ENCODE assay signal across 14 cellular contexts in the genomic region with DNA sequence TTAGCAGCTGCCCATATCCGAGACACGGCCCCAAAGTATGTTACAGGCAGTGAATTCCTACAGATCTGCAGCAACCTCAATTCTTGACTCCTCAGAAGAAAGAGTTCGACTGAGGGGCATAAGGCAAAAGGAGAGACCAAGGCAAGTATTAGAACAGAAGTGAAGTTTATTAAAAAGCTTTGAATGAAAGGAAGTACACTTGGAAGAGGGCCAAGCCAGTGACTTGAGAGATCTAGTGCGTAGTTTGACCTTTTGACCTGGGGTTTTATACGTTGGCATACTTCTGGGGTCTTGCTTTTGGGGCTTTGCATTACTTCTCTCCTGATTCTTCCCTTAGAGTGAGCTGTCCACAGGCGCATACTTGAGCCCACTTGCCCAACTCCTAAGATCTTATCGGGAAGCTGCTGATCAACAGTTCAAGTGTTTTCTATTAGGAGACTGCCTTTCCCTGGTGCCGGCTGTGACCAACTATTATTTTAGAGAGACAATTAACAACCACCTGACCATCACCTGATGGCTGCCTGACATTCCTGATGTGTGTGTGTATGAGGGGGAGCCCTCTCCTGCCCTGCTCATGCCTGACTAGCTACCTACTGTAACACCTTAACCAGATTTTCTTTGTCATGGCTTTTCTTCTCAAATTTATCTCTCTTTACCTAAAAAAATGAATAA. TPM values are rescaled to one million over a fixed set of nuclear protein-coding genes. Genes with fewer than 3 reads are reported as not detected.
DNase-seq lines count a peak whose midpoint lies in the region; ATAC-seq and TF ChIP-seq lines count a peak whose summit lies in the region.
"Had no signal": no experiment of that assay in that cellular context is flagged by ENCODE, and none has a peak within 500 bp of the region (broad histone marks: within the 10 kb centered on the region; RNA-seq: fewer than 3 reads in every experiment).

No MANE protein-coding gene starts in this region.

- H4K20me1 ChIP-seq in mammary epithelial cell (ENCODE audit: insufficient read depth, low read length), result no peaks in the 10 kb centered on the region
- no peaks in the 10 kb centered on the region for H4K20me1 ChIP-seq in PC-9 (ENCODE audit: insufficient read depth)

- H3K4me2 ChIP-seq in mammary epithelial cell (ENCODE audit: insufficient read depth, low read depth, low read length) (peak overlapping the region; percentile 33), PC-9 (peak overlapping the region; percentile 77)

- H3K79me2 ChIP-seq in mammary epithelial cell (ENCODE audit: insufficient read depth, low read length), result peaks cover 26% of the 10 kb centered on the region
- peaks cover 26% of the 10 kb centered on the region for H3K79me2 ChIP-seq in PC-9 (ENCODE audit: low read depth)

- TF ChIP-seq POLR2A in breast epithelium (IDR thresholded peaks at IDR 0.05) (no peak), Peyer's patch (IDR thresholded peaks at IDR 0.05) (no peak)

- no peaks in the 10 kb centered on the region for H3K36me3 Mint-ChIP-seq in stimulated activated effector memory CD8-positive, alpha-beta T cell treated with anti-CD3 and anti-CD28 coated beads, Interleukin-12 subunit alpha, Interleukin-12 subunit beta, amount 100 ng/mL, for 72 hours

- H3K4me1 Mint-ChIP-seq in stimulated activated effector memory CD8-positive, alpha-beta T cell treated with anti-CD3 and anti-CD28 coated beads, Interleukin-12 subunit alpha, Interleukin-12 subunit beta, amount 100 ng/mL, for 72 hours, result peaks cover 20% of the 10 kb centered on the region

- H3K27ac Mint-ChIP-seq in stimulated activated effector memory CD8-positive, alpha-beta T cell treated with anti-CD3 and anti-CD28 coated beads, Interleukin-12 subunit alpha, Interleukin-12 subunit beta, amount 100 ng/mL, for 72 hours, result no peak overlapping the region
- H3K27ac Mint-ChIP-seq: activated T-cell treated with anti-CD3 and anti-CD28 coated beads, Interleukin-2, amount 50 U/mL, for 72 hours had no signal

- H3K4me3 ChIP-seq in mammary epithelial cell (replicated peaks in 1 of 3; ENCODE audit: insufficient read depth in 1 of 3, low read depth in 2 of 3, low read length in 3 of 3) (no peak overlapping the region), breast epithelium (no peak overlapping the region), PC-9 (no peak overlapping the region), Peyer's patch (no peak overlapping the region)

- H3K4me1 ChIP-seq in mammary epithelial cell (ENCODE audit: insufficient read depth, low read length) (peaks cover 20% of the 10 kb centered on the region), breast epithelium (no peaks in the 10 kb centered on the region), PC-9 (replicated peaks; ENCODE audit: insufficient read depth) (peaks cover 11% of the 10 kb centered on the region; the same call in 1 of the 2 replicates), Peyer's patch (no peaks in the 10 kb centered on the region)

- H2AFZ ChIP-seq in mammary epithelial cell (ENCODE audit: low read depth, low read length) (no peak overlapping the region), PC-9 (no peak overlapping the region)

- no peak overlapping the region for H3K27ac ChIP-seq in mammary epithelial cell (ENCODE audit: insufficient read depth, low read depth, low read length)
- no peak overlapping the region for H3K27ac ChIP-seq in breast epithelium
- no peak overlapping the region for H3K27ac ChIP-seq in PC-9
- no peak overlapping the region for H3K27ac ChIP-seq in Peyer's patch
- H3K27ac ChIP-seq: cardiac muscle cell had no signal

- in situ Hi-C loops in mammary epithelial cell (cut with MboI; ENCODE audit: low sequenced_read_pairs in 2 of 2), result no loop called here

- no peak for TF ChIP-seq CTCF in mammary epithelial cell (conservative IDR thresholded peaks at IDR 0.05 in 1 of 2, IDR thresholded peaks at IDR 0.05 in 1 of 2; ENCODE audit: extremely low read depth in 1 of 2, insufficient read depth in 1 of 2, low read depth in 1 of 2, low read length in 2 of 2)
- no peak for TF ChIP-seq CTCF in breast epithelium (IDR thresholded peaks at IDR 0.05)
- no peak for TF ChIP-seq CTCF in PC-9 (conservative IDR thresholded peaks at IDR 0.05)
- no peak for TF ChIP-seq CTCF in Peyer's patch (IDR thresholded peaks at IDR 0.05)

- DNase-seq in mammary epithelial cell, result peak; percentile 68
- no peak for DNase-seq in breast epithelium (ENCODE audit: low spot score in 2 of 2)
- DNase-seq in PC-9, result peak in 1 of 2 experiments; percentile 36
- DNase-seq in iris pigment epithelial cell (ENCODE audit: low read depth), result peak; percentile 18
- no peak for DNase-seq in stimulated activated effector memory CD8-positive, alpha-beta T cell treated with anti-CD3 and anti-CD28 coated beads, Interleukin-12 subunit alpha, Interleukin-12 subunit beta, amount 100 ng/mL, for 72 hours (ENCODE audit: low spot score in 2 of 2)
- no peak for DNase-seq in Peyer's patch
- DNase-seq in activated CD4-positive, alpha-beta T cell treated with anti-CD3 and anti-CD28 coated beads for 48 hours, result no peak
- DNase-seq: activated T-cell treated with anti-CD3 and anti-CD28 coated beads, Interleukin-2, amount 50 U/mL, for 72 hours; foreskin fibroblast; left ventricle myocardium superior; transverse colon had no signal

- H3K9ac ChIP-seq in mammary epithelial cell (ENCODE audit: insufficient read depth, low read length), result no peak overlapping the region

- BruUV-seq in mammary epithelial cell (replicated peaks; lab: Mats Ljungman, UMichigan), result no TSS peak
- BruUV-seq in PC-9 (replicated peaks; lab: Mats Ljungman, UMichigan), result no TSS peak

- H3F3A ChIP-seq in PC-9 (ENCODE audit: insufficient read depth, low read depth), result 0 out of 2 replicates have a peak, but pooled peaks cover 3% of the 10 kb centered on the region

- no peaks in the 10 kb centered on the region for H3K9me2 ChIP-seq in PC-9 (ENCODE audit: insufficient read depth)

- intact Hi-C loops in mammary epithelial cell (cut with micrococcal nuclease) (loop anchor here (2.0 kb wide), 1 partner anchor 17 kb away; no protein-coding TSS in a partner anchor), breast epithelium (cut with DNase I; ENCODE audit: low total_unique reads) (no loop called here), PC-9 (cut with micrococcal nuclease; ENCODE audit: unreplicated experiment) (no loop called here)

- dilution Hi-C loops in mammary epithelial cell (cut with HindIII; ENCODE audit: low sequenced_read_pairs), result no loop called here

- CTCF ChIA-PET in mammary epithelial cell (lab: Charles Lee; ENCODE audit: low non-redundant PET), result no interaction called here
- CTCF ChIA-PET in PC-9 (lab: Charles Lee), result no interaction called here

- no peaks in the 10 kb centered on the region for H3K9me3 Mint-ChIP-seq in stimulated activated effector memory CD8-positive, alpha-beta T cell treated with anti-CD3 and anti-CD28 coated beads, Interleukin-12 subunit alpha, Interleukin-12 subunit beta, amount 100 ng/mL, for 72 hours
- H3K9me3 Mint-ChIP-seq: activated T-cell treated with anti-CD3 and anti-CD28 coated beads, Interleukin-2, amount 50 U/mL, for 72 hours had no signal

- H3K9me3 ChIP-seq in mammary epithelial cell (replicated peaks; ENCODE audit: insufficient read depth, low read length) (no peaks in the 10 kb centered on the region), breast epithelium (no peaks in the 10 kb centered on the region), PC-9 (ENCODE audit: insufficient read depth, low read depth) (no peaks in the 10 kb centered on the region), Peyer's patch (no peaks in the 10 kb centered on the region)
- H3K9me3 ChIP-seq: transverse colon had no signal

- no peak for ATAC-seq in stimulated activated effector memory CD8-positive, alpha-beta T cell treated with anti-CD3 and anti-CD28 coated beads, Interleukin-12 subunit alpha, Interleukin-12 subunit beta, amount 100 ng/mL, for 72 hours
- no peak for ATAC-seq in GM21576 (IDR thresholded peaks at IDR 0.05; ENCODE audit: unreplicated experiment)
- ATAC-seq: activated T-cell treated with anti-CD3 and anti-CD28 coated beads, Interleukin-2, amount 50 U/mL, for 72 hours; left ventricle myocardium superior; Right ventricle myocardium inferior had no signal

- POLR2A ChIA-PET in PC-9 (lab: Charles Lee; ENCODE audit: unreplicated experiment), result interaction anchor here (0.6 to 0.7 kb wide), 2 partner anchors 27 to 52 kb away, joined by 5 to 7 read pairs; no protein-coding TSS in a partner anchor

- WGBS in mammary epithelial cell (ENCODE audit: low coverage, missing lambda C conversion rate), result 73% methylated on average over 8 of the region's 8 CpGs

- H3K4me3 Mint-ChIP-seq in stimulated activated effector memory CD8-positive, alpha-beta T cell treated with anti-CD3 and anti-CD28 coated beads, Interleukin-12 subunit alpha, Interleukin-12 subunit beta, amount 100 ng/mL, for 72 hours, result peak overlapping the region; percentile 88

- no peaks in the 10 kb centered on the region for H3K27me3 ChIP-seq in mammary epithelial cell (ENCODE audit: insufficient read depth, low read length)
- H3K27me3 ChIP-seq in breast epithelium, result no peaks in the 10 kb centered on the region
- H3K27me3 ChIP-seq in PC-9 (ENCODE audit: insufficient read depth, low read depth), result no peaks in the 10 kb centered on the region
- H3K27me3 ChIP-seq in Peyer's patch, result no peaks in the 10 kb centered on the region
- H3K27me3 ChIP-seq: transverse colon had no signal

- H3K36me3 ChIP-seq in mammary epithelial cell (ENCODE audit: insufficient read depth, low read length) (no peaks in the 10 kb centered on the region), breast epithelium (no peaks in the 10 kb centered on the region), PC-9 (ENCODE audit: low read depth) (no peaks in the 10 kb centered on the region), Peyer's patch (no peaks in the 10 kb centered on the region)
- H3K36me3 ChIP-seq: cardiac muscle cell, transverse colon had no signal

RNA-seq across cellular contexts. Expression of gene DEPDC1B, which starts 1.5 kb away (rescaled TPM):
- 10 to 100 TPM; 12.3 to 17.9 TPM for total RNA-seq in mammary epithelial cell
- polyA plus RNA-seq in mammary epithelial cell, result 19.6 TPM
- polyA minus RNA-seq in mammary epithelial cell, result 22.6 TPM
- 1 to 10 TPM in 1 of 3 donors, under 1 TPM in 2; under 0.01 to 1.1 (median 0.29) TPM for total RNA-seq in breast epithelium
- 25.6 and 29.2 TPM in 2 replicates for total RNA-seq in PC-9 (2021)
- total RNA-seq in Peyer's patch, result 10 to 100 TPM; 10.5 to 13.2 (median 11.2) TPM

Comparison
In these comparisons a context has a peak if more than half of its experiments do, and no peak if none do; other contexts are left out.
1. DNase-seq: peak in mammary epithelial cell (single experiment) and iris pigment epithelial cell (single experiment); none in breast epithelium (0 of 2), stimulated activated effector memory CD8-positive, alpha-beta T cell treated with anti-CD3 and anti-CD28 coated beads, Interleukin-12 subunit alpha, Interleukin-12 subunit beta, amount 100 ng/mL, for 72 hours (0 of 2), Peyer's patch (0 of 3) and activated CD4-positive, alpha-beta T cell treated with anti-CD3 and anti-CD28 coated beads for 48 hours (single experiment).
2. RNA of gene DEPDC1B, which starts 1.5 kb away (total RNA-seq): 25.6 to 29.2 TPM in PC-9, 12.3 to 17.9 TPM in mammary epithelial cell and 10.5 to 13.2 TPM in Peyer's patch; under 0.01 to 1.1 TPM in breast epithelium; every median in the first group is over 4 times any median in the second.